In the genomic region with DNA sequence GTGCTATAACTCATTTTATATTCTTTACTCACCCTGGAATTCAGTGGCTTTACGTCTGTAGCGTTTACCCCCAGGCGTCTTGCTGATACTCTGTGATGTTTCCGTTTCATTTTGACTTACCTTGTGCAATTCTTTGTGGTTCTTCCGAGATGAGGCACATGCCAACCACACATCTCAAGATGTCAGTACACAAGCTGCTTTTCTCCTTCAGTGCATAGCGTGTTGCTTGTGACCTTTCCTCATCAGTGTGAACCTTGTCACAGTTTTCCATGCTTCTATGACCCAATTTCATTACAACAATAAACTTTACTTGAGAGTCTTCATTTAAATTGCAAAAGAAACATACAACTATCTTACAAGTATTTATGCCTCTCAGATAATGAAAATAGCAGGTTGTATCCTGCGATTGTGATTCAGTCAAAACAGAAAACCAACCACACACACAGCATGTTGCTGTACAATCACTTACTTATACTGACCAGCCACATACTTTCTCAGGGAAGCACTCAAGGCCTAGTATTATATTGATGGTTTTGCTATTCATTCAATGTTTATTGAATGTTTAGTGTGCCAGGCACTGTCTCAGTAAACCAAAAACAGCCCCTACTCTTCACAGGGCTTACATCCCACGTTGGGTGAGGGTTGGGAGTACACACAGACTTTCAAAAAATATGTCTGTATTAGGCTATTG, we compare ENCODE assay signal across 8 cellular contexts. TPM values are rescaled to one million over a fixed set of nuclear protein-coding genes. Genes with fewer than 3 reads are reported as not detected.
A peak's percentile ranks its signal among the peaks of the same experiment; 100 is the strongest.
DNase-seq lines count a peak whose midpoint lies in the region; ATAC-seq and TF ChIP-seq lines count a peak whose summit lies in the region.

No MANE protein-coding gene starts in this region.

- H4K20me1 ChIP-seq in Karpas-422 (ENCODE audit: insufficient read depth, low read depth, low read length), result no peaks in the 10 kb centered on the region

- no peaks in the 10 kb centered on the region for H3K79me2 ChIP-seq in Karpas-422 (ENCODE audit: low read length)

- TF ChIP-seq CTCF in mucosa of descending colon (IDR thresholded peaks at IDR 0.05), result no peak

- H3K27me3 ChIP-seq in Karpas-422 (ENCODE audit: low read length), result peaks cover 2% of the 10 kb centered on the region; the same call in 1 of the 2 replicates

- no peak overlapping the region for H3K4me2 ChIP-seq in Karpas-422 (ENCODE audit: low read depth, low read length, poor library complexity, severe bottlenecking)

- no peaks in the 10 kb centered on the region for H3K9me3 ChIP-seq in mucosa of descending colon
- H3K9me3 ChIP-seq in Karpas-422 (ENCODE audit: low read length), result no peaks in the 10 kb centered on the region

- H3K27ac ChIP-seq in Karpas-422 (ENCODE audit: low read length), result no peak overlapping the region

- intact Hi-C loops in mucosa of descending colon (cut with DNase I, micrococcal nuclease), result no loop called here

- H3K36me3 ChIP-seq in mucosa of descending colon (ENCODE audit: low read depth) (no peaks in the 10 kb centered on the region), Karpas-422 (ENCODE audit: insufficient read depth, low read length) (no peaks in the 10 kb centered on the region)

- no peaks in the 10 kb centered on the region for H3K9me2 ChIP-seq in Karpas-422 (replicated peaks; ENCODE audit: insufficient read depth, low read length)

- ATAC-seq in GM19468 (IDR thresholded peaks at IDR 0.05; ENCODE audit: extremely low read depth, unreplicated experiment) (peak; percentile 79), HG03571 (IDR thresholded peaks at IDR 0.05; ENCODE audit: unreplicated experiment) (peak; percentile 77), mucosa of descending colon (peak; percentile 36)

- DNase-seq in AML-193 (lab: John Stamatoyannopoulos, UW) (peak; percentile 99), mucosa of descending colon (no peak), retina (no peak), ureter (ENCODE audit: low spot score) (no peak), Karpas-422 (no peak)
- DNase-seq in activated CD4-positive, alpha-beta T cell treated with anti-CD3 and anti-CD28 coated beads, Interleukin-2, amount 50 U/mL, for 48 hours, result peak; percentile 42 to 62

- H3K4me3 ChIP-seq in mucosa of descending colon (no peak overlapping the region), Karpas-422 (ENCODE audit: low read length) (no peak overlapping the region)

- no peak overlapping the region for H2AFZ ChIP-seq in Karpas-422 (ENCODE audit: low read length)

- no peak overlapping the region for H3K9ac ChIP-seq in Karpas-422 (ENCODE audit: low read length)

- H3K4me1 ChIP-seq in mucosa of descending colon (ENCODE audit: low read depth), result peaks cover 17% of the 10 kb centered on the region
- peaks cover 19% of the 10 kb centered on the region for H3K4me1 ChIP-seq in Karpas-422 (ENCODE audit: low read length)

RNA-seq across cellular contexts. Expression of a gene that starts 4.6 kb away (rescaled TPM):
- total RNA-seq in mucosa of descending colon (100 to 1,000 TPM; 175 to 200 (median 178) TPM), ureter (181 TPM)
- 67.6 and 81.0 TPM in 2 replicates for total RNA-seq in Karpas-422 (2014; rRNA removed; shearing (Covaris generic); ENCODE audit: low replicate concordance)

Comparison
In these comparisons a context has a peak if more than half of its experiments do, and no peak if none do; other contexts are left out.
1. DNase-seq: peak in AML-193 (2 of 2) and activated CD4-positive, alpha-beta T cell treated with anti-CD3 and anti-CD28 coated beads, Interleukin-2, amount 50 U/mL, for 48 hours (2 of 2); none in mucosa of descending colon (0 of 3), retina (single experiment), ureter (single experiment) and Karpas-422 (single experiment).
2. Peak in every context shown above with its lines, with median percentiles within 50 percentile points of each other: ATAC-seq.